In the genomic region with DNA sequence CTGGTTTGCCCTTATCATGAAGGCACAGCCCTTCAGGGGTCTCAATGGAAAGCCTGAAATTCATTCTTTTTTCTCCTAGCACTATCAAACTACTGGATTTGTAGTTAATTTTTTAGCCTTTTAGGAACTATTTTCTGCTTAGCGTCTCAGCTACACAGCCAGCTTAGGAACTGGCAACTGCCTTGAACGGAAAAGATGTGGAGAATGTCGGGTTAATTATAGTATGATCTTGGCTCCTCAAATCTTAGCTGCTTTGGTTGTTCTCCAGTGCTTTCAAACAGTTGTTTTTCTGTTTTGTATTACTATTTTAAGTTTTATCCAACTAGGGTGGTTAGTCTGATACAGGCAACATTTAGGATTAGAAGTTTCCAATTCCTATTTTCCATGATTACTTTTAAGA, we compare ENCODE assay signal across 27 cellular contexts. TPM values are rescaled to one million over a fixed set of nuclear protein-coding genes. Genes with fewer than 3 reads are reported as not detected.
DNase-seq lines count a peak whose midpoint lies in the region; ATAC-seq, FAIRE-seq and TF ChIP-seq lines count a peak whose summit lies in the region.
"Had no signal": no experiment of that assay in that cellular context is flagged by ENCODE, and none has a peak within 500 bp of the region (broad histone marks: within the 10 kb centered on the region; RNA-seq: fewer than 3 reads in every experiment).

No MANE protein-coding gene starts in this region.

- no peaks in the 10 kb centered on the region for H3K9me3 Mint-ChIP-seq in activated T-cell treated with anti-CD3 and anti-CD28 coated beads, Interleukin-2, amount 50 U/mL, for 24 hours
- no peaks in the 10 kb centered on the region for H3K9me3 Mint-ChIP-seq in nephron
- H3K9me3 Mint-ChIP-seq: CD4-positive, alpha-beta memory T cell; IgD-negative memory B cell had no signal

- peaks cover 17% of the 10 kb centered on the region for H3K4me1 Mint-ChIP-seq in activated T-cell treated with anti-CD3 and anti-CD28 coated beads, Interleukin-2, amount 50 U/mL, for 24 hours (ENCODE audit: low read depth)
- H3K4me1 Mint-ChIP-seq in T-helper 17 cell (peaks cover 4% of the 10 kb centered on the region), nephron (peaks cover 11% of the 10 kb centered on the region)

- DNase-seq in activated T-cell treated with anti-CD3 and anti-CD28 coated beads, Interleukin-2, amount 50 U/mL, for 24 hours, result no peak
- DNase-seq in activated T-cell treated with anti-CD3 and anti-CD28 coated beads, Interleukin-2, amount 50 U/mL, for 1 hour, result no peak
- DNase-seq in T-helper 17 cell (no peak), heart left ventricle (no peak), H54 (ENCODE audit: insufficient read length, low spot score) (no peak), NCI-H524 treated with DMSO at 0.1 percent for 48 hours (lab: John Stamatoyannopoulos, UW) (no peak)
- DNase-seq: ACHN; Caco-2; CD4-positive, alpha-beta memory T cell; DMS 273 treated with DMSO at 0.1 percent for 48 hours; DMS79 treated with DMSO at 0.1 percent for 48 hours; GM23248; Karpas-422; MV-4-11; NCI-H1105 treated with DMSO at 0.1 percent for 48 hours; NCI-H2029 treated with DMSO at 0.1 percent for 48 hours; NCI-H345; NCI-H524; NCI-H82; SJCRH30 had no signal

- TF ChIP-seq POLR2A in heart left ventricle (IDR thresholded peaks at IDR 0.05), result no peak
- TF ChIP-seq POLR2A in H54 (IDR thresholded peaks at IDR 0.05; ENCODE audit: low read depth, low read length), result no peak

- no peak overlapping the region for H3K4me3 Mint-ChIP-seq in activated T-cell treated with anti-CD3 and anti-CD28 coated beads, Interleukin-2, amount 50 U/mL, for 24 hours
- no peak overlapping the region for H3K4me3 Mint-ChIP-seq in T-helper 17 cell
- no peak overlapping the region for H3K4me3 Mint-ChIP-seq in nephron
- H3K4me3 Mint-ChIP-seq: CD4-positive, alpha-beta memory T cell; IgD-negative memory B cell had no signal

- H3K36me3 Mint-ChIP-seq in activated T-cell treated with anti-CD3 and anti-CD28 coated beads, Interleukin-2, amount 50 U/mL, for 24 hours (ENCODE audit: low read depth), result peaks cover 87% of the 10 kb centered on the region
- peaks cover 2% of the 10 kb centered on the region for H3K36me3 Mint-ChIP-seq in T-helper 17 cell (ENCODE audit: low read depth)
- peaks cover 43% of the 10 kb centered on the region for H3K36me3 Mint-ChIP-seq in nephron (ENCODE audit: low read depth)

- FAIRE-seq in H54 (lab: Jason Lieb, UNC), result no peak

- H3K27me3 ChIP-seq in heart left ventricle, result no peaks in the 10 kb centered on the region
- H3K27me3 ChIP-seq: BLaER1, SJCRH30 had no signal

- H3K27ac ChIP-seq in heart left ventricle, result peak overlapping the region in 8 of 12 donors; percentile 9 to 51 (median 27)
- H3K27ac ChIP-seq: 22Rv1, BLaER1, GM23248, SJCRH30 had no signal

- no peaks in the 10 kb centered on the region for H3K9me3 ChIP-seq in T-helper 17 cell (ENCODE audit: control insufficient read depth, low read length, poor library complexity, severe bottlenecking)
- no peaks in the 10 kb centered on the region for H3K9me3 ChIP-seq in heart left ventricle
- H3K9me3 ChIP-seq: BLaER1, Caco-2, HAP-1, SJCRH30 had no signal

- H3K4me3 ChIP-seq in heart left ventricle, result peak overlapping the region in 2 of 12 donors; percentile 3 to 22
- H3K4me3 ChIP-seq: BLaER1, GM23248, HAP-1, SJCRH30 had no signal

- H3K27me3 Mint-ChIP-seq in activated T-cell treated with anti-CD3 and anti-CD28 coated beads, Interleukin-2, amount 50 U/mL, for 24 hours, result no peaks in the 10 kb centered on the region
- H3K27me3 Mint-ChIP-seq in T-helper 17 cell (no peaks in the 10 kb centered on the region), nephron (ENCODE audit: low read depth) (no peaks in the 10 kb centered on the region)
- H3K27me3 Mint-ChIP-seq: CD4-positive, alpha-beta memory T cell; IgD-negative memory B cell had no signal

- TF ChIP-seq CTCF in heart left ventricle (IDR thresholded peaks at IDR 0.05), result no peak
- no peak for TF ChIP-seq CTCF in nephron (IDR thresholded peaks at IDR 0.05; ENCODE audit: unreplicated experiment in 3 of 3)

- peaks cover 0 to 19% (median 3%) of the 10 kb centered on the region in 12 donors for H3K4me1 ChIP-seq in heart left ventricle
- H3K4me1 ChIP-seq: BLaER1, Caco-2, SJCRH30 had no signal

- H3K36me3 ChIP-seq in heart left ventricle, result peaks cover 0 to 83% (median 52%) of the 10 kb centered on the region in 9 donors
- H3K36me3 ChIP-seq: HAP-1 had no signal

- intact Hi-C loops in heart left ventricle (cut with DNase I), result no loop called here

- ATAC-seq in T-helper 17 cell (no peak), heart left ventricle (peak in 3 of 4 donors; percentile 34 to 64 (median 62)), HG02571 (IDR thresholded peaks at IDR 0.05; ENCODE audit: unreplicated experiment) (no peak)
- ATAC-seq: Panc1 had no signal

- peak overlapping the region; percentile 67 for H3K27ac Mint-ChIP-seq in activated T-cell treated with anti-CD3 and anti-CD28 coated beads, Interleukin-2, amount 50 U/mL, for 24 hours
- peak overlapping the region; percentile 56 for H3K27ac Mint-ChIP-seq in T-helper 17 cell
- peak overlapping the region; percentile 27 to 50 (median 49) for H3K27ac Mint-ChIP-seq in nephron

- 31 to 54% (median 41%) methylated on average over 3 of the region's 3 CpGs for WGBS in heart left ventricle, 4 donors

RNA-seq across cellular contexts. Expression of a gene that starts 44.1 kb away (rescaled TPM):
- total RNA-seq in T-helper 17 cell (100 to 1,000 TPM; 294 to 337 TPM), heart left ventricle (10 to 100 TPM; 22.2 to 41.3 (median 23.3) TPM)
- polyA plus RNA-seq in heart left ventricle, result 10 to 100 TPM; 27.9 to 36.0 TPM

Comparison
In these comparisons a context has a peak if more than half of its experiments do, and no peak if none do; other contexts are left out.
1. ATAC-seq: peak in heart left ventricle (3 of 4); none in T-helper 17 cell (single experiment) and HG02571 (single experiment).
2. RNA of a gene that starts 44.1 kb away (total RNA-seq): 294 to 337 TPM in T-helper 17 cell; 22.2 to 41.3 TPM in heart left ventricle; every median in the first group is over 4 times any median in the second.
3. Peak in every context shown above with its lines, with median percentiles within 50 percentile points of each other: H3K27ac Mint-ChIP-seq.